1 cellular context compared by ENCODE assay signal in genomic region chr1:1724035-1724864, GRCh38.
TF ChIP-seq lines count a peak whose summit lies in the region.

Gene CDK11A (minus strand): TSS chr1:1724357. CDS start chr1:1722818, 1,539 bp downstream.

TF ChIP-seq in HepG2, 621 proteins besides CTCF, POLR2A, EP300 and RAD21 (continued from another document):
- TF ChIP-seq FOXO1 (CRISPR knock-in tag; IDR thresholded peaks at IDR 0.05) (0 out of 2 replicates have a peak, but pooled peaks have one; percentile 24), FOXP4 (CRISPR knock-in tag; IDR thresholded peaks at IDR 0.05) (0 out of 2 replicates have a peak, but pooled peaks have one; percentile 9), ZBTB21 (CRISPR knock-in tag; IDR thresholded peaks at IDR 0.05) (peak; percentile 97), ZNF614 (CRISPR knock-in tag; IDR thresholded peaks at IDR 0.05; ENCODE audit: borderline replicate concordance) (peak; percentile 72; the same call in 1 of the 2 replicates), MED1 (CRISPR knock-in tag; IDR thresholded peaks at IDR 0.05) (peak; percentile 70), POLR2G (IDR thresholded peaks at IDR 0.05; ENCODE audit: low read depth, low read length) (peak; percentile 76), GABPB1 (CRISPR knock-in tag; IDR thresholded peaks at IDR 0.05) (peak; percentile 92), GATAD1 (CRISPR knock-in tag; IDR thresholded peaks at IDR 0.05) (peak; percentile 97), ARID4A (CRISPR knock-in tag; IDR thresholded peaks at IDR 0.05; ENCODE audit: borderline replicate concordance) (peak; percentile 86), SKI (IDR thresholded peaks at IDR 0.05; ENCODE audit: partially characterized antibody) (peak; percentile 59)
- TF ChIP-seq, protein P1, sequence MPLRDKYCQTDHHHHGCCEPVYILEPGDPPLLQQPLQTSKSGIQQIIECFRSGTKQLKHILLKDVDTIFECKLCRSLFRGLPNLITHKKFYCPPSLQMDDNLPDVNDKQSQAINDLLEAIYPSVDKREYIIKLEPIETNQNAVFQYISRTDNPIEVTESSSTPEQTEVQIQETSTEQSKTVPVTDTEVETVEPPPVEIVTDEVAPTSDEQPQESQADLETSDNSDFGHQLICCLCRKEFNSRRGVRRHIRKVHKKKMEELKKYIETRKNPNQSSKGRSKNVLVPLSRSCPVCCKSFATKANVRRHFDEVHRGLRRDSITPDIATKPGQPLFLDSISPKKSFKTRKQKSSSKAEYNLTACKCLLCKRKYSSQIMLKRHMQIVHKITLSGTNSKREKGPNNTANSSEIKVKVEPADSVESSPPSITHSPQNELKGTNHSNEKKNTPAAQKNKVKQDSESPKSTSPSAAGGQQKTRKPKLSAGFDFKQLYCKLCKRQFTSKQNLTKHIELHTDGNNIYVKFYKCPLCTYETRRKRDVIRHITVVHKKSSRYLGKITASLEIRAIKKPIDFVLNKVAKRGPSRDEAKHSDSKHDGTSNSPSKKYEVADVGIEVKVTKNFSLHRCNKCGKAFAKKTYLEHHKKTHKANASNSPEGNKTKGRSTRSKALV (CRISPR knock-in tag; IDR thresholded peaks at IDR 0.05): 0 out of 2 replicates have a peak, but pooled peaks have one; percentile 43
- TF ChIP-seq, protein P2, sequence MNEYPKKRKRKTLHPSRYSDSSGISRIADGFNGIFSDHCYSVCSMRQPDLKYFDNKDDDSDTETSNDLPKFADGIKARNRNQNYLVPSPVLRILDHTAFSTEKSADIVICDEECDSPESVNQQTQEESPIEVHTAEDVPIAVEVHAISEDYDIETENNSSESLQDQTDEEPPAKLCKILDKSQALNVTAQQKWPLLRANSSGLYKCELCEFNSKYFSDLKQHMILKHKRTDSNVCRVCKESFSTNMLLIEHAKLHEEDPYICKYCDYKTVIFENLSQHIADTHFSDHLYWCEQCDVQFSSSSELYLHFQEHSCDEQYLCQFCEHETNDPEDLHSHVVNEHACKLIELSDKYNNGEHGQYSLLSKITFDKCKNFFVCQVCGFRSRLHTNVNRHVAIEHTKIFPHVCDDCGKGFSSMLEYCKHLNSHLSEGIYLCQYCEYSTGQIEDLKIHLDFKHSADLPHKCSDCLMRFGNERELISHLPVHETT (CRISPR knock-in tag; conservative IDR thresholded peaks at IDR 0.05): peak; percentile 99
TF ChIP-seq in HepG2: peak in this region for 129; not testable (repeated sequence) for 492.
